ENCODE assay signal across 8 cellular contexts in the genomic region with DNA sequence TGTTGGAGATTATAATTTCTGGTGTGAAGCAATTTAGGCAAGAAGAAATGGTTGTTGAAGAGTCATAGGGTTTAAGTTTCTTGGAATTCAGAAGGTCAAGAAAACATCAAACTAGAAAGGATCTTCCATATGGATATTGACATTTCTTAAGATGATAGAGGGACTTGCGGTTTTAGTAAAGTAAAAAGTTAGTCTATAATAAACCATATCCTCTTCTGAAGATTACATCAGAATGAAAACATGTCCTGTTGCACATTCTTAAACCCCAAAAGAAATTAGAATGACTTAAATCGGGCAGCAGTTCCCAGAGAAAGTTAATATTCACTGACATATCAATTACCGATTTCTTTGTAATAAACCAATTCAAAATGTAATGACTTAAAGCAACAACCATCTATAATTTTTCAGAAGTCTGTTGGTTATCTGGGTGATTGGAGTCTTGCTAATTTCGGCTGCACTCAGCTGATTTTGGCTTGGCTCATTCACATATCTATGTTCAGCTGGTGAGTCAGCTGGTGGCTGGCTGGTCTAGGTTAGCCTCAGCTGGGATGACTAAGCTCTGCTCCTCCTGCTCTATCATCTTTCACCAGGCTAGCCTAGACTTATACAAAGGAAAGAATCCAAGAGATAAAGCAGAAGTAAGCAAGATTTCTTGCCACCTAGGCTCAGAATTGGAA. TPM values are rescaled to one million over a fixed set of nuclear protein-coding genes. Genes with fewer than 3 reads are reported as not detected.
DNase-seq lines count a peak whose midpoint lies in the region; ATAC-seq and TF ChIP-seq lines count a peak whose summit lies in the region.

No MANE protein-coding gene starts in this region.

- H3K27ac Mint-ChIP-seq in activated T-cell treated with anti-CD3 and anti-CD28 coated beads, Interleukin-2, amount 50 U/mL, for 72 hours = no peak overlapping the region
- H3K27ac Mint-ChIP-seq in CD8-positive, alpha-beta memory T cell = no peak overlapping the region

- no peaks in the 10 kb centered on the region for H4K20me1 ChIP-seq in HCT116 (ENCODE audit: insufficient read depth)

- H3K4me3 ChIP-seq in AG09309 (ENCODE audit: control insufficient read depth, low read depth, low read length) (no peak overlapping the region), HCT116 (replicated peaks in 1 of 2; ENCODE audit: low read depth in 1 of 2, low read length in 2 of 2) (no peak overlapping the region)
- no peak overlapping the region for H3K4me3 ChIP-seq in CD8-positive, alpha-beta memory T cell (ENCODE audit: low read length)

- RAD21 ChIA-PET in HCT116 (lab: Charles Lee; ENCODE audit: low non-redundant PET in 1 of 2, low total read pairs in 2 of 2, uncharacterized antibody in 2 of 2, unreplicated experiment in 2 of 2) = no interaction called here

- no peak for TF ChIP-seq CTCF in AG09309 (IDR thresholded peaks at IDR 0.05; ENCODE audit: control insufficient read depth, insufficient read depth, low read depth, low read length, missing control alignments)
- TF ChIP-seq CTCF in HCT116 (IDR thresholded peaks at IDR 0.05 in 2 of 3, conservative IDR thresholded peaks at IDR 0.05 in 1 of 3; ENCODE audit: borderline replicate concordance in 1 of 3, insufficient read depth in 1 of 3, low read depth in 2 of 3, low read length in 2 of 3) = no peak

- peaks cover 0 to 7% of the 10 kb centered on the region in 2 experiments; a peak in 2 of 4 replicates for H3K4me1 ChIP-seq in HCT116 (ENCODE audit: control insufficient read depth in 1 of 2, insufficient read depth in 2 of 2, low read length in 2 of 2)
- no peaks in the 10 kb centered on the region for H3K4me1 ChIP-seq in CD8-positive, alpha-beta memory T cell (ENCODE audit: insufficient read depth, low read length)

- H3K4me1 Mint-ChIP-seq in activated T-cell treated with anti-CD3 and anti-CD28 coated beads, Interleukin-2, amount 50 U/mL, for 72 hours (ENCODE audit: low read depth) = peaks cover 13% of the 10 kb centered on the region
- peaks cover 7 to 17% (median 14%) of the 10 kb centered on the region in 3 donors for H3K4me1 Mint-ChIP-seq in CD8-positive, alpha-beta memory T cell

- H3K9ac ChIP-seq in HCT116 (ENCODE audit: low read length) = no peak overlapping the region

- no peak overlapping the region for H3K27ac ChIP-seq in HCT116 (ENCODE audit: low read depth, low read length)
- H3K27ac ChIP-seq in CD8-positive, alpha-beta memory T cell (ENCODE audit: low read depth, low read length) = no peak overlapping the region

- no peaks in the 10 kb centered on the region for H3K9me2 ChIP-seq in HCT116 (ENCODE audit: insufficient read depth)

- H3K36me3 ChIP-seq in HCT116 (ENCODE audit: control insufficient read depth in 1 of 2, insufficient read depth in 2 of 2, low read length in 2 of 2) = no peaks in the 10 kb centered on the region
- no peaks in the 10 kb centered on the region for H3K36me3 ChIP-seq in CD8-positive, alpha-beta memory T cell (ENCODE audit: insufficient read depth, low read length)

- DNase-seq in AG09309 (ENCODE audit: low read depth) (peak; percentile 56), HCT116 (ENCODE audit: low read depth, low spot score) (peak; percentile 12), islet precursor cell (peak; percentile 74), HT-29 (ENCODE audit: low spot score) (no peak), DMS153 (lab: John Stamatoyannopoulos, UW) (no peak)
- peak; percentile 37 to 45 for DNase-seq in activated T-cell treated with anti-CD3 and anti-CD28 coated beads, Interleukin-2, amount 50 U/mL, for 72 hours
- no peak for DNase-seq in CD8-positive, alpha-beta memory T cell
- no peak for DNase-seq in activated effector memory CD4-positive, alpha-beta T cell treated with Interleukin-2 at 50 U/mL for 16 hours

- H3K4me2 ChIP-seq in HCT116 (ENCODE audit: low read length) = peak overlapping the region; percentile 37; the same call in 1 of the 2 replicates

- H3K36me3 Mint-ChIP-seq in activated T-cell treated with anti-CD3 and anti-CD28 coated beads, Interleukin-2, amount 50 U/mL, for 72 hours (ENCODE audit: insufficient read depth in 2 of 2) = peaks cover 3 to 11% of the 10 kb centered on the region in 2 donors
- peaks cover 0 to 6% (median 0%) of the 10 kb centered on the region in 3 donors for H3K36me3 Mint-ChIP-seq in CD8-positive, alpha-beta memory T cell

- no peaks in the 10 kb centered on the region for H3K9me3 ChIP-seq in HCT116 (ENCODE audit: control insufficient read depth in 1 of 2, insufficient read depth in 1 of 2, low read depth in 1 of 2, low read length in 2 of 2)
- no peaks in the 10 kb centered on the region for H3K9me3 ChIP-seq in CD8-positive, alpha-beta memory T cell (ENCODE audit: low read length)

- TF ChIP-seq RAD21 in HCT116 (IDR thresholded peaks at IDR 0.05; ENCODE audit: low read depth) = no peak

- CTCF ChIA-PET in HCT116 (lab: Charles Lee) = no interaction called here
- CTCF ChIA-PET in CD8-positive, alpha-beta memory T cell (lab: Charles Lee) = no interaction called here

- TF ChIP-seq POLR2A in HCT116 (IDR thresholded peaks at IDR 0.05; ENCODE audit: borderline replicate concordance, extremely low read depth, insufficient read depth, insufficient read length) = no peak

- no peaks in the 10 kb centered on the region for H3K79me2 ChIP-seq in HCT116 (ENCODE audit: insufficient read depth, low read length)

- intact Hi-C loops in HCT116 (cut with micrococcal nuclease) = no loop called here

- ATAC-seq in HCT116 = peak; percentile 60
- ATAC-seq in activated T-cell treated with anti-CD3 and anti-CD28 coated beads, Interleukin-2, amount 50 U/mL, for 72 hours (replicated peaks in 1 of 2) = peak; percentile 90 to 97

- POLR2A ChIA-PET in HCT116 (lab: Charles Lee) = no interaction called here
- POLR2A ChIA-PET in CD8-positive, alpha-beta memory T cell (lab: Charles Lee) = no interaction called here

- no peak overlapping the region for H3K4me3 Mint-ChIP-seq in activated T-cell treated with anti-CD3 and anti-CD28 coated beads, Interleukin-2, amount 50 U/mL, for 72 hours
- no peak overlapping the region for H3K4me3 Mint-ChIP-seq in CD8-positive, alpha-beta memory T cell

- peaks cover 24% of the 10 kb centered on the region for H3K27me3 Mint-ChIP-seq in activated T-cell treated with anti-CD3 and anti-CD28 coated beads, Interleukin-2, amount 50 U/mL, for 72 hours (ENCODE audit: low read depth)
- peaks cover 10 to 11% of the 10 kb centered on the region in 2 donors for H3K27me3 Mint-ChIP-seq in CD8-positive, alpha-beta memory T cell

- BruUV-seq in HCT116 (replicated peaks; lab: Mats Ljungman, UMichigan) = no TSS peak

- peaks cover 3 to 4% of the 10 kb centered on the region in 2 donors for H3K9me3 Mint-ChIP-seq in activated T-cell treated with anti-CD3 and anti-CD28 coated beads, Interleukin-2, amount 50 U/mL, for 72 hours
- H3K9me3 Mint-ChIP-seq in CD8-positive, alpha-beta memory T cell = peaks cover 0 to 6% (median 4%) of the 10 kb centered on the region in 5 donors

- H3K27me3 ChIP-seq in HCT116 (ENCODE audit: insufficient read depth, low read length) = no peaks in the 10 kb centered on the region
- no peaks in the 10 kb centered on the region for H3K27me3 ChIP-seq in CD8-positive, alpha-beta memory T cell (ENCODE audit: insufficient read depth, low read length, poor library complexity, severe bottlenecking)

- no peak overlapping the region for H2AFZ ChIP-seq in HCT116 (ENCODE audit: low read depth, low read length, poor library complexity, severe bottlenecking)

TF ChIP-seq in HCT116, 20 proteins besides CTCF, POLR2A, EP300 and RAD21 (continues in another document):
- TF ChIP-seq, protein P1, sequence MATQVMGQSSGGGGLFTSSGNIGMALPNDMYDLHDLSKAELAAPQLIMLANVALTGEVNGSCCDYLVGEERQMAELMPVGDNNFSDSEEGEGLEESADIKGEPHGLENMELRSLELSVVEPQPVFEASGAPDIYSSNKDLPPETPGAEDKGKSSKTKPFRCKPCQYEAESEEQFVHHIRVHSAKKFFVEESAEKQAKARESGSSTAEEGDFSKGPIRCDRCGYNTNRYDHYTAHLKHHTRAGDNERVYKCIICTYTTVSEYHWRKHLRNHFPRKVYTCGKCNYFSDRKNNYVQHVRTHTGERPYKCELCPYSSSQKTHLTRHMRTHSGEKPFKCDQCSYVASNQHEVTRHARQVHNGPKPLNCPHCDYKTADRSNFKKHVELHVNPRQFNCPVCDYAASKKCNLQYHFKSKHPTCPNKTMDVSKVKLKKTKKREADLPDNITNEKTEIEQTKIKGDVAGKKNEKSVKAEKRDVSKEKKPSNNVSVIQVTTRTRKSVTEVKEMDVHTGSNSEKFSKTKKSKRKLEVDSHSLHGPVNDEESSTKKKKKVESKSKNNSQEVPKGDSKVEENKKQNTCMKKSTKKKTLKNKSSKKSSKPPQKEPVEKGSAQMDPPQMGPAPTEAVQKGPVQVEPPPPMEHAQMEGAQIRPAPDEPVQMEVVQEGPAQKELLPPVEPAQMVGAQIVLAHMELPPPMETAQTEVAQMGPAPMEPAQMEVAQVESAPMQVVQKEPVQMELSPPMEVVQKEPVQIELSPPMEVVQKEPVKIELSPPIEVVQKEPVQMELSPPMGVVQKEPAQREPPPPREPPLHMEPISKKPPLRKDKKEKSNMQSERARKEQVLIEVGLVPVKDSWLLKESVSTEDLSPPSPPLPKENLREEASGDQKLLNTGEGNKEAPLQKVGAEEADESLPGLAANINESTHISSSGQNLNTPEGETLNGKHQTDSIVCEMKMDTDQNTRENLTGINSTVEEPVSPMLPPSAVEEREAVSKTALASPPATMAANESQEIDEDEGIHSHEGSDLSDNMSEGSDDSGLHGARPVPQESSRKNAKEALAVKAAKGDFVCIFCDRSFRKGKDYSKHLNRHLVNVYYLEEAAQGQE (IDR thresholded peaks at IDR 0.05; ENCODE audit: low read depth) = no peak
- TF ChIP-seq POLR2AphosphoS5 (IDR thresholded peaks at IDR 0.05; ENCODE audit: low read depth, low read length) (no peak), CEBPB (IDR thresholded peaks at IDR 0.05; ENCODE audit: low read depth) (no peak), EZH2 (IDR thresholded peaks at IDR 0.05) (no peak), JUND (IDR thresholded peaks at IDR 0.05) (peak; percentile 57), YY1 (IDR thresholded peaks at IDR 0.05; ENCODE audit: extremely low read depth, insufficient replicate concordance, low read depth, low read length) (no peak), EGR1 (IDR thresholded peaks at IDR 0.05; ENCODE audit: low read depth) (no peak)

RNA-seq across cellular contexts. Expression of a gene that starts 24.4 kb away (rescaled TPM):
- total RNA-seq in HCT116 (2021; ENCODE audit: unreplicated experiment) = 20.9 TPM
- polyA plus RNA-seq in HCT116 (2012) = 8.7 and 10.0 TPM in 2 replicates
- 10 to 100 TPM; 21.5 to 28.9 TPM for total RNA-seq in activated T-cell treated with anti-CD3 and anti-CD28 coated beads, Interleukin-2, amount 50 U/mL, for 72 hours
- 20.1 and 23.9 TPM in 2 replicates for total RNA-seq in HT-29 (2014; rRNA removed; shearing (Covaris generic))
- total RNA-seq in CD8-positive, alpha-beta memory T cell = 10 to 100 TPM; 17.2 to 20.5 TPM
- polyA plus RNA-seq in CD8-positive, alpha-beta memory T cell = 44.9 TPM

Comparison
In these comparisons a context has a peak if more than half of its experiments do, and no peak if none do; other contexts are left out.
1. DNase-seq: peak in AG09309 (single experiment), HCT116 (single experiment), activated T-cell treated with anti-CD3 and anti-CD28 coated beads, Interleukin-2, amount 50 U/mL, for 72 hours (2 of 2) and islet precursor cell (single experiment); none in HT-29 (single experiment), CD8-positive, alpha-beta memory T cell (0 of 5), DMS153 (single experiment) and activated effector memory CD4-positive, alpha-beta T cell treated with Interleukin-2 at 50 U/mL for 16 hours (single experiment).